Comparison of ENCODE assay signal across 31 cellular contexts in genomic region chr10:10067644-10068043, GRCh38.
DNase-seq lines count a peak whose midpoint lies in the region; ATAC-seq, FAIRE-seq and TF ChIP-seq lines count a peak whose summit lies in the region.
"Had no signal": no experiment of that assay in that cellular context is flagged by ENCODE, and none has a peak within 500 bp of the region (broad histone marks: within the 10 kb centered on the region; RNA-seq: fewer than 3 reads in every experiment).

No MANE protein-coding gene starts in this region.

- H3K9ac ChIP-seq in endothelial cell of umbilical vein (replicated peaks; ENCODE audit: extremely low read depth, insufficient read depth, low read length) (no peak overlapping the region), neural cell (ENCODE audit: low read length) (no peak overlapping the region)
- H3K9ac ChIP-seq: BLaER1; BLaER1 treated with 17β-estradiol and CSF1 and Interleukin-3, amounts not matched to agents 10 nM and 100 nM had no signal

- H3K9me3 ChIP-seq in endothelial cell of umbilical vein (replicated peaks; ENCODE audit: control insufficient read depth, insufficient read depth, low read length) (no peaks in the 10 kb centered on the region), neural cell (ENCODE audit: low read length) (no peaks in the 10 kb centered on the region)
- H3K9me3 ChIP-seq: BE2C; BLaER1; BLaER1 treated with 17β-estradiol and CSF1 and Interleukin-3, amounts not matched to agents 10 nM and 100 nM; Caco-2 had no signal

- H3K4me3 ChIP-seq in endothelial cell of umbilical vein (replicated peaks in 1 of 3; ENCODE audit: insufficient read depth in 1 of 3, low read depth in 1 of 3, low read length in 3 of 3) (no peak overlapping the region), neural cell (ENCODE audit: low read length) (no peak overlapping the region)
- H3K4me3 ChIP-seq: A549; BLaER1; BLaER1 treated with 17β-estradiol and CSF1 and Interleukin-3, amounts not matched to agents 10 nM and 100 nM had no signal

- POLR2A ChIA-PET in endothelial cell of umbilical vein (lab: Charles Lee): no interaction called here

- H3K9me1 ChIP-seq in endothelial cell of umbilical vein (replicated peaks; ENCODE audit: control insufficient read depth, extremely low read depth, insufficient read depth, low read length): no peaks in the 10 kb centered on the region

- H3K4me1 ChIP-seq in endothelial cell of umbilical vein (ENCODE audit: control insufficient read depth, extremely low read depth, insufficient read depth, low read length): no peaks in the 10 kb centered on the region
- H3K4me1 ChIP-seq: A549; BE2C; BLaER1; BLaER1 treated with 17β-estradiol and CSF1 and Interleukin-3, amounts not matched to agents 10 nM and 100 nM; Caco-2 had no signal

- no peak for TF ChIP-seq CTCF in endothelial cell of umbilical vein (IDR thresholded peaks at IDR 0.05; ENCODE audit: extremely low read depth in 1 of 2, insufficient read depth in 1 of 2, low read depth in 1 of 2, low read length in 2 of 2)
- no peak for TF ChIP-seq CTCF in neural cell (IDR thresholded peaks at IDR 0.05; ENCODE audit: poor library complexity, severe bottlenecking)

- H3K4me2 ChIP-seq in endothelial cell of umbilical vein (ENCODE audit: insufficient read depth, low read length) (no peak overlapping the region), neural cell (ENCODE audit: low read length) (no peak overlapping the region)
- H3K4me2 ChIP-seq: A549; BLaER1; BLaER1 treated with 17β-estradiol and CSF1 and Interleukin-3, amounts not matched to agents 10 nM and 100 nM had no signal

- dilution Hi-C loops in endothelial cell of umbilical vein (cut with MboI; ENCODE audit: extremely low pct_ligation_motif_present, low sequenced_read_pairs): no loop called here

- H3K79me2 ChIP-seq in endothelial cell of umbilical vein (ENCODE audit: control insufficient read depth, insufficient read depth, low read length) (no peaks in the 10 kb centered on the region), neural cell (replicated peaks; ENCODE audit: insufficient read depth, low read length) (no peaks in the 10 kb centered on the region)

- no peaks in the 10 kb centered on the region for H3K9me2 ChIP-seq in neural cell (ENCODE audit: insufficient read depth, low read length)

- H3K27me3 ChIP-seq in endothelial cell of umbilical vein (ENCODE audit: control insufficient read depth in 2 of 2, insufficient read depth in 2 of 2, low read length in 2 of 2): no peaks in the 10 kb centered on the region
- H3K27me3 ChIP-seq in neural cell (ENCODE audit: insufficient read depth, low read depth, low read length): no peaks in the 10 kb centered on the region
- H3K27me3 ChIP-seq: BE2C; BLaER1; BLaER1 treated with 17β-estradiol and CSF1 and Interleukin-3, amounts not matched to agents 10 nM and 100 nM had no signal

- intact Hi-C loops in endothelial cell of umbilical vein (cut with micrococcal nuclease): no loop called here

- H2AFZ ChIP-seq in endothelial cell of umbilical vein (ENCODE audit: low read depth, low read length): no peak overlapping the region
- H2AFZ ChIP-seq in neural cell (ENCODE audit: low read depth, low read length): no peak overlapping the region

- peak; percentile 15 for FAIRE-seq in endothelial cell of umbilical vein (lab: Jason Lieb, UNC)
- FAIRE-seq: A204.1, A549, D721Med had no signal

- DNase-seq in endothelial cell of umbilical vein (ENCODE audit: low read depth, low spot score): no peak
- DNase-seq: 8988T; ACHN; AML-193; BE2C; C1 segment of cervical spinal cord; Caco-2; Calu3; CD4-positive, alpha-beta memory T cell; CD4-positive, alpha-beta T cell; CD4-positive, CD25-positive, alpha-beta regulatory T cell; CD8-positive, alpha-beta memory T cell; CD8-positive, alpha-beta T cell; COR-L47; DMS 273 treated with DMSO at 0.1 percent for 48 hours; DMS153; DMS53; DMS79; DMS79 treated with DMSO at 0.1 percent for 48 hours; DND-41; EL had no signal

- TF ChIP-seq POLR2A in endothelial cell of umbilical vein (IDR thresholded peaks at IDR 0.05; ENCODE audit: low read depth, low read length): no peak

- H3F3A ChIP-seq in neural cell (ENCODE audit: insufficient read depth, low read length, poor library complexity, severe bottlenecking): no peaks in the 10 kb centered on the region

- H3K27ac ChIP-seq in endothelial cell of umbilical vein (ENCODE audit: insufficient read depth, low read depth, low read length) (no peak overlapping the region), neural cell (ENCODE audit: low read length) (no peak overlapping the region)
- H3K27ac ChIP-seq: 22Rv1; A549; BLaER1; BLaER1 treated with 17β-estradiol and CSF1 and Interleukin-3, amounts not matched to agents 10 nM and 100 nM; C4-2B had no signal

- no peaks in the 10 kb centered on the region for H3K36me3 ChIP-seq in endothelial cell of umbilical vein (ENCODE audit: control insufficient read depth in 2 of 2, extremely low read depth in 1 of 2, insufficient read depth in 2 of 2, low read length in 2 of 2)
- no peaks in the 10 kb centered on the region for H3K36me3 ChIP-seq in neural cell (ENCODE audit: insufficient read depth, low read length)
- H3K36me3 ChIP-seq: BE2C; BLaER1; BLaER1 treated with 17β-estradiol and CSF1 and Interleukin-3, amounts not matched to agents 10 nM and 100 nM had no signal

- CTCF ChIA-PET in endothelial cell of umbilical vein (lab: Charles Lee): no interaction called here

- no TSS peak for BruUV-seq in endothelial cell of umbilical vein (replicated peaks; lab: Mats Ljungman, UMichigan)

- H4K20me1 ChIP-seq in endothelial cell of umbilical vein (replicated peaks; ENCODE audit: control insufficient read depth, extremely low read depth, insufficient read depth, low read length): no peaks in the 10 kb centered on the region
- H4K20me1 ChIP-seq in neural cell (ENCODE audit: insufficient read depth): no peaks in the 10 kb centered on the region
- H4K20me1 ChIP-seq: BLaER1; BLaER1 treated with 17β-estradiol and CSF1 and Interleukin-3, amounts not matched to agents 10 nM and 100 nM had no signal

- no peak for TF ChIP-seq RAD21 in neural cell (conservative IDR thresholded peaks at IDR 0.05)

- TF ChIP-seq EP300 in neural cell (conservative IDR thresholded peaks at IDR 0.05; ENCODE audit: poor library complexity, severe bottlenecking): peak; percentile 93

- ATAC-seq in HG03280 (IDR thresholded peaks at IDR 0.05; ENCODE audit: unreplicated experiment): no peak
- no peak for ATAC-seq in GM18502 (IDR thresholded peaks at IDR 0.05; ENCODE audit: poor library complexity, unreplicated experiment)
- ATAC-seq: A549; CD8-positive, alpha-beta T cell had no signal

TF ChIP-seq in endothelial cell of umbilical vein, 7 proteins besides CTCF, POLR2A, EP300 and RAD21:
- TF ChIP-seq MAX (IDR thresholded peaks at IDR 0.05; ENCODE audit: insufficient read depth, insufficient read length): no peak
- TF ChIP-seq FOS (IDR thresholded peaks at IDR 0.05; ENCODE audit: borderline replicate concordance, insufficient read depth, low read length): no peak
- TF ChIP-seq MYC (IDR thresholded peaks at IDR 0.05; ENCODE audit: low read depth, low read length): no peak
- TF ChIP-seq JUN (IDR thresholded peaks at IDR 0.05; ENCODE audit: borderline replicate concordance, insufficient read depth, insufficient read length, low read depth): no peak
- no peak for TF ChIP-seq POLR2AphosphoS5 (IDR thresholded peaks at IDR 0.05; ENCODE audit: insufficient read depth, low read depth, low read length)
- TF ChIP-seq EZH2 (IDR thresholded peaks at IDR 0.05; ENCODE audit: borderline replicate concordance, low read depth, low read length, severe bottlenecking): no peak
- no peak for TF ChIP-seq GATA2 (IDR thresholded peaks at IDR 0.05; ENCODE audit: insufficient read depth, insufficient read length, low read depth, low read length)

TF ChIP-seq in neural cell, 6 proteins besides CTCF, POLR2A, EP300 and RAD21:
- TF ChIP-seq SMC3 (conservative IDR thresholded peaks at IDR 0.05; ENCODE audit: poor library complexity) (peak; percentile 10), POLR2AphosphoS5 (IDR thresholded peaks at IDR 0.05) (peak; percentile 82), EZH2 (IDR thresholded peaks at IDR 0.05; ENCODE audit: borderline replicate concordance, insufficient read depth, low read length, poor library complexity, severe bottlenecking) (no peak)
TF ChIP-seq in neural cell: peak in this region for 2.
